In the genomic region with DNA sequence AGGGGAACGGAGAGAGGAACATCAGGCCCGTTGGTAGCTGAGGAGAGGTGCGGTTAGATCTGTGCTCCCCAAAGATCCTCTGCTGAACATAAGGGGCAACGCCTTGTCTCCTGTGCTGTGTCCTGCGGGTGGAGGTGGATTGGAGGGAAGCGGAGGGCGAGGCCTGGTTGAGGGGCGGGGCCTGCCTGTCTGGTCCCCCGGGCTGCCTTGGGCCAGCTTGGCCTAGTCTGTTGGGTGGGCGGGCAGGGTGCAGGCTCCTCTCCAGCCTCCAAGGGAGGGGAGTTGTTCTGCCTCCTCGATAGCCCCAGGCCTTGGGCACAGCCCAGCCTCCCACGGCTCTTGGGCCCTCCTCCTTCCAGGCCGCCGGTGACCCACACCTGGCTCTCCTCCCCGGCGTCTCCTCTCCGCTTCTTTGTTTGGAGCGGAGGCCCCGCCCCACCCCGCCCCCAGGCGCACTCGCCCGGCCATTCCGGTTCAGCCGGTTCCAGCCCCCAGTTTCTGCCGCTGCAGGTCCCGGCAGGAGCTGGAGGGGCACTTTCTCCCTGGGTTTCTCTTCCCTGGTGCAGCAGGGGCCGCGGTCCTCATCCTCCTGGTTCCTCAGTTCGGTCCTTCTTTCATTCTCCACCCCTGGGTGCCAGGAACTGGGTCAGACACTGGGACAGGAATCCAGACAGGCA, we compare ENCODE assay signal across 8 cellular contexts. TPM values are rescaled to one million over a fixed set of nuclear protein-coding genes. Genes with fewer than 3 reads are reported as not detected.
A peak's percentile ranks its signal among the peaks of the same experiment; 100 is the strongest.
DNase-seq lines count a peak whose midpoint lies in the region; FAIRE-seq and TF ChIP-seq lines count a peak whose summit lies in the region.

No MANE protein-coding gene starts in this region.

- WGBS in tibial nerve, 2 donors = 28 to 31% methylated on average over 20 to 30 of the region's 30 CpGs

- no peaks in the 10 kb centered on the region for H3K36me3 Mint-ChIP-seq in CD14-positive monocyte

- intact Hi-C loops in CD14-positive monocyte (cut with micrococcal nuclease) (no loop called here), ascending aorta (cut with DNase I) (no loop called here)

- no peak for FAIRE-seq in GM19239 (lab: Jason Lieb, UNC)

- no peaks in the 10 kb centered on the region for H3K9me3 Mint-ChIP-seq in CD14-positive monocyte

- H3K9me3 ChIP-seq in ascending aorta (no peaks in the 10 kb centered on the region), tibial nerve (no peaks in the 10 kb centered on the region)

- TF ChIP-seq POLR2A in tibial nerve (IDR thresholded peaks at IDR 0.05) = no peak

- peaks cover 0 to 6% of the 10 kb centered on the region in 2 donors for H3K36me3 ChIP-seq in ascending aorta
- H3K36me3 ChIP-seq in tibial nerve = peaks cover 0 to 19% (median 0%) of the 10 kb centered on the region in 3 donors

- peak overlapping the region; percentile 68 to 84 for H3K4me3 Mint-ChIP-seq in CD14-positive monocyte

- TF ChIP-seq CTCF in CD14-positive monocyte (IDR thresholded peaks at IDR 0.05) = no peak
- TF ChIP-seq CTCF in LNCaP clone FGC (IDR thresholded peaks at IDR 0.05; ENCODE audit: control insufficient read depth, extremely low read depth, insufficient read depth) = no peak
- TF ChIP-seq CTCF in ascending aorta (IDR thresholded peaks at IDR 0.05) = no peak
- no peak for TF ChIP-seq CTCF in tibial nerve (IDR thresholded peaks at IDR 0.05)

- TF ChIP-seq EP300 in tibial nerve (IDR thresholded peaks at IDR 0.05) = no peak

- peaks cover 16% of the 10 kb centered on the region for H3K4me1 Mint-ChIP-seq in CD14-positive monocyte

- no peak for DNase-seq in CD14-positive monocyte (ENCODE audit: low spot score)
- DNase-seq in LNCaP clone FGC (ENCODE audit: low read depth) = peak; percentile 86
- no peak for DNase-seq in ascending aorta (ENCODE audit: low spot score in 2 of 2)
- peak; percentile 96 for DNase-seq in left kidney (ENCODE audit: low read depth, low spot score)
- peak in 1 of 2 donors; percentile 31 for DNase-seq in tibial nerve (ENCODE audit: low spot score in 2 of 2)
- DNase-seq in GOT3 (lab: John Stamatoyannopoulos, UW) = no peak
- no peak for DNase-seq in KG1 (lab: John Stamatoyannopoulos, UW)
- no peak for DNase-seq in GM19239 (ENCODE audit: insufficient read length, low spot score)

- no peak overlapping the region for H3K27ac ChIP-seq in ascending aorta
- H3K27ac ChIP-seq in tibial nerve = peak overlapping the region; percentile 38 to 87 (median 66)

- H3K27me3 ChIP-seq in ascending aorta (no peaks in the 10 kb centered on the region), tibial nerve (no peaks in the 10 kb centered on the region)

- H3K4me1 ChIP-seq in ascending aorta (peaks cover 0 to 18% of the 10 kb centered on the region in 2 donors), tibial nerve (peaks cover 0 to 74% (median 41%) of the 10 kb centered on the region in 4 donors)

- peak overlapping the region in 1 of 7 donors; percentile 46 for H3K27ac Mint-ChIP-seq in CD14-positive monocyte

- H3K4me3 ChIP-seq in LNCaP clone FGC (ENCODE audit: low read depth, low read length) (peak overlapping the region; percentile 49), ascending aorta (peak overlapping the region; percentile 40 to 50), tibial nerve (peak overlapping the region in 3 of 4 donors; percentile 9 to 39 (median 31))

- peaks cover 7 to 15% (median 8%) of the 10 kb centered on the region in 3 donors for H3K27me3 Mint-ChIP-seq in CD14-positive monocyte (ENCODE audit: low read depth in 3 of 3)

RNA-seq across cellular contexts. Expression of a gene that starts 19.4 kb away (rescaled TPM):
- not detected for polyA plus RNA-seq in CD14-positive monocyte
- total RNA-seq in ascending aorta (43.6 TPM), tibial nerve (100 to 1,000 TPM in 2 of 4 donors, 10 to 100 TPM in 2; 72.0 to 112 (median 92.5) TPM)

Comparison
In these comparisons a context has a peak if more than half of its experiments do, and no peak if none do; other contexts are left out.
1. DNase-seq: peak in LNCaP clone FGC (single experiment) and left kidney (single experiment); none in CD14-positive monocyte (single experiment), ascending aorta (0 of 2), GOT3 (single experiment), KG1 (single experiment) and GM19239 (single experiment).
2. H3K27ac ChIP-seq: peak in tibial nerve (4 of 4); none in ascending aorta (0 of 2).
3. Peak in every context shown above with its lines, with median percentiles within 50 percentile points of each other: H3K4me3 ChIP-seq.